ENCODE assay signal across 20 cellular contexts in genomic region chr1:170669586-170670332, GRCh38. TPM values are rescaled to one million over a fixed set of nuclear protein-coding genes. Genes with fewer than 3 reads are reported as not detected.
A peak's percentile ranks its signal among the peaks of the same experiment; 100 is the strongest.
DNase-seq lines count a peak whose midpoint lies in the region; ATAC-seq, FAIRE-seq and TF ChIP-seq lines count a peak whose summit lies in the region.
"Had no signal": no experiment of that assay in that cellular context is flagged by ENCODE, and none has a peak within 500 bp of the region (broad histone marks: within the 10 kb centered on the region; RNA-seq: fewer than 3 reads in every experiment).

No MANE protein-coding gene starts in this region.

- intact Hi-C loops in HepG2 (cut with micrococcal nuclease; ENCODE audit: unreplicated experiment) = no loop called here

- no CpG with 5 or more reads among the region's 21 CpGs for WGBS in mesendoderm (ENCODE audit: extremely low coverage, insufficient coverage, low lambda C conversion rate)
- WGBS in HepG2 (ENCODE audit: low lambda C conversion rate) = 34% methylated on average over 21 of the region's 21 CpGs

- no peak for TF ChIP-seq RAD21 in HepG2 (CRISPR knock-in tag; IDR thresholded peaks at IDR 0.05)

- no peaks in the 10 kb centered on the region for H3K36me3 Mint-ChIP-seq in GM23338 (ENCODE audit: low read depth)
- H3K36me3 Mint-ChIP-seq in brain = peaks cover 18% of the 10 kb centered on the region
- H3K36me3 Mint-ChIP-seq: stimulated activated memory B cell treated with anti-CD40 and anti-IgM and Interleukin-4, amounts not matched to agents 10 μg/mL and 1 μg/mL and 100 μg/mL, for 72 hours had no signal

- H3K27ac ChIP-seq in GM23338 (ENCODE audit: low read depth) (no peak overlapping the region), mesendoderm (ENCODE audit: low read depth, low read length) (no peak overlapping the region), subcutaneous abdominal adipose tissue (ENCODE audit: low read depth, low read length) (peak overlapping the region; percentile 61), HepG2 (ENCODE audit: extremely low read length, insufficient read depth, low read length) (no peak overlapping the region)
- H3K27ac ChIP-seq: upper lobe of left lung had no signal

- H3K9me3 Mint-ChIP-seq in GM23338 (peaks cover 5% of the 10 kb centered on the region; the same call in 1 of the 3 replicates), brain (peaks cover 0 to 22% (median 3%) of the 10 kb centered on the region in 5 experiments)
- H3K9me3 Mint-ChIP-seq: stimulated activated memory B cell treated with anti-CD40 and anti-IgM and Interleukin-4, amounts not matched to agents 10 μg/mL and 1 μg/mL and 100 μg/mL, for 72 hours had no signal

- H3K9ac ChIP-seq in mesendoderm (ENCODE audit: low read length) (no peak overlapping the region), subcutaneous abdominal adipose tissue (ENCODE audit: low read length in 5 of 5) (peak overlapping the region in 1 of 5 donors; percentile 58), HepG2 (ENCODE audit: insufficient read depth, low read depth, low read length) (no peak overlapping the region)

- H3K79me1 ChIP-seq in mesendoderm (ENCODE audit: low read length) = no peaks in the 10 kb centered on the region

- DNase-seq in GM23338 (ENCODE audit: low spot score) (peak; percentile 44), mesendoderm (peak; percentile 7), AG08395 (ENCODE audit: low spot score) (no peak), HepG2 (ENCODE audit: low spot score) (no peak), germinal center (ENCODE audit: low spot score) (no peak)
- DNase-seq: activated CD4-positive, alpha-beta T cell treated with anti-CD3 and anti-CD28 coated beads, Interleukin-2, amount 10 ng/mL, durations not matched to agents 24 days and 14 days; activated naive CD4-positive, alpha-beta T cell treated with anti-CD3 and anti-CD28 coated beads, Interleukin-2, amount 50 U/mL, for 16 hours; COR-L47; dermis blood vessel endothelial cell; EL; glutamatergic neuron; HCEC 1CT; KG1; NCI-H1048; NCI-H524 treated with DMSO at 0.1 percent for 48 hours had no signal

- H2AFZ ChIP-seq in GM23338 = no peak overlapping the region
- no peak overlapping the region for H2AFZ ChIP-seq in HepG2 (ENCODE audit: low read length)

- H3K9me3 ChIP-seq in subcutaneous abdominal adipose tissue (ENCODE audit: control insufficient read depth in 5 of 5, low read length in 5 of 5) (no peaks in the 10 kb centered on the region), HepG2 (ENCODE audit: low read length) (no peaks in the 10 kb centered on the region)
- H3K9me3 ChIP-seq: upper lobe of left lung had no signal

- no peaks in the 10 kb centered on the region for H3K79me2 ChIP-seq in GM23338 (replicated peaks; ENCODE audit: insufficient read depth)
- H3K79me2 ChIP-seq in mesendoderm (ENCODE audit: control insufficient read depth, insufficient read depth, low read length) = no peaks in the 10 kb centered on the region
- H3K79me2 ChIP-seq in HepG2 (ENCODE audit: insufficient read depth, low read length) = no peaks in the 10 kb centered on the region

- H3K4me1 Mint-ChIP-seq in GM23338 (peaks cover 51% of the 10 kb centered on the region), brain (peaks cover 54% of the 10 kb centered on the region)

- FAIRE-seq in HepG2 (lab: Jason Lieb, UNC) = no peak
- FAIRE-seq: GM19239 had no signal

- H2BK15ac ChIP-seq in mesendoderm (replicated peaks; ENCODE audit: low read depth) = no peak overlapping the region

- H2BK5ac ChIP-seq in mesendoderm (ENCODE audit: low read length) = no peak overlapping the region

- no TSS peak for BruUV-seq in HepG2 (replicated peaks; lab: Mats Ljungman, UMichigan)

- H3K27ac Mint-ChIP-seq in GM23338 (no peak overlapping the region), brain (peak overlapping the region in 3 of 5 experiments; percentile 36 to 96 (median 66))
- H3K27ac Mint-ChIP-seq: activated CD4-positive, alpha-beta T cell treated with anti-CD3 and anti-CD28 coated beads, Interleukin-2, amount 10 ng/mL, durations not matched to agents 24 days and 14 days; stimulated activated memory B cell treated with anti-CD40 and anti-IgM and Interleukin-4, amounts not matched to agents 10 μg/mL and 1 μg/mL and 100 μg/mL, for 72 hours had no signal

- H3K4me3 ChIP-seq in GM23338 (peak overlapping the region; percentile 49), mesendoderm (ENCODE audit: low read length) (no peak overlapping the region), subcutaneous abdominal adipose tissue (ENCODE audit: low read depth in 1 of 5, low read length in 5 of 5) (peak overlapping the region; percentile 19 to 78 (median 56)), HepG2 (replicated peaks in 1 of 3; ENCODE audit: insufficient read depth in 1 of 3, low read depth in 2 of 3, low read length in 3 of 3) (no peak overlapping the region)
- H3K4me3 ChIP-seq: upper lobe of left lung had no signal

- H3K56ac ChIP-seq in mesendoderm (ENCODE audit: low read length) = no peak overlapping the region

- H3K18ac ChIP-seq in mesendoderm (ENCODE audit: low read length) = no peak overlapping the region

- H2BK120ac ChIP-seq in mesendoderm (ENCODE audit: low read depth, low read length) = no peak overlapping the region

- CTCF ChIA-PET in HepG2 (lab: Yijun Ruan, JAX; ENCODE audit: low intra/inter-chr PET ratio, low total read pairs) = no interaction called here

- H3K36me3 ChIP-seq in GM23338 (ENCODE audit: insufficient read depth) = no peaks in the 10 kb centered on the region
- H3K36me3 ChIP-seq in mesendoderm (ENCODE audit: control insufficient read depth, insufficient read depth, low read length) = no peaks in the 10 kb centered on the region
- H3K36me3 ChIP-seq in subcutaneous abdominal adipose tissue (ENCODE audit: control insufficient read depth in 5 of 5, insufficient read depth in 5 of 5, low read length in 5 of 5) = peaks cover 0 to 3% (median 0%) of the 10 kb centered on the region in 5 donors
- H3K36me3 ChIP-seq in HepG2 (replicated peaks in 1 of 2; ENCODE audit: control insufficient read depth in 1 of 2, insufficient read depth in 2 of 2, low read length in 2 of 2) = no peaks in the 10 kb centered on the region
- H3K36me3 ChIP-seq: upper lobe of left lung had no signal

- in situ Hi-C loops in HepG2 (cut with HindIII; ENCODE audit: extremely low pct_ligation_motif_present, low pct_unique_long_range_greater_than_20kb) = no loop called here

- no peak overlapping the region for H4K5ac ChIP-seq in mesendoderm (ENCODE audit: low read length)

- peak overlapping the region; percentile 52 for H3K4me3 Mint-ChIP-seq in GM23338
- H3K4me3 Mint-ChIP-seq in brain = peak overlapping the region in 4 of 5 experiments; percentile 9 to 86 (median 79)
- H3K4me3 Mint-ChIP-seq: activated CD4-positive, alpha-beta T cell treated with anti-CD3 and anti-CD28 coated beads, Interleukin-2, amount 10 ng/mL, durations not matched to agents 24 days and 14 days; stimulated activated memory B cell treated with anti-CD40 and anti-IgM and Interleukin-4, amounts not matched to agents 10 μg/mL and 1 μg/mL and 100 μg/mL, for 72 hours had no signal

- peak overlapping the region; percentile 71 for H3K4me2 ChIP-seq in GM23338
- H3K4me2 ChIP-seq in mesendoderm (ENCODE audit: low read length) = no peak overlapping the region
- H3K4me2 ChIP-seq in HepG2 (ENCODE audit: low read depth, low read length) = no peak overlapping the region

- H4K8ac ChIP-seq in mesendoderm (ENCODE audit: low read depth, low read length) = no peak overlapping the region

- no peak overlapping the region for H3K23ac ChIP-seq in mesendoderm (ENCODE audit: low read length)

- no peak overlapping the region for H2AK5ac ChIP-seq in mesendoderm (ENCODE audit: low read length)

- ATAC-seq in GM23338 = no peak
- ATAC-seq in HepG2 = no peak
- ATAC-seq: stimulated activated memory B cell treated with anti-CD40 and anti-IgM and Interleukin-4, amounts not matched to agents 10 μg/mL and 1 μg/mL and 100 μg/mL, for 72 hours had no signal

- H4K20me1 ChIP-seq in GM23338 (replicated peaks; ENCODE audit: insufficient read depth) = peaks cover 22% of the 10 kb centered on the region
- H4K20me1 ChIP-seq in HepG2 (ENCODE audit: insufficient read depth, low read length) = no peaks in the 10 kb centered on the region

- POLR2A ChIA-PET in HepG2 (lab: Yijun Ruan, JAX) = no interaction called here

- H3K4ac ChIP-seq in mesendoderm (ENCODE audit: low read depth, low read length) = no peak overlapping the region

- no peak for TF ChIP-seq POLR2A in HepG2 (IDR thresholded peaks at IDR 0.05; ENCODE audit: insufficient read depth in 1 of 2, low read depth in 2 of 2, low read length in 2 of 2)

- H3K4me1 ChIP-seq in GM23338 (ENCODE audit: insufficient read depth) (peaks cover 51% of the 10 kb centered on the region), mesendoderm (ENCODE audit: control insufficient read depth, low read depth, low read length) (peaks cover 2% of the 10 kb centered on the region), subcutaneous abdominal adipose tissue (ENCODE audit: control insufficient read depth in 5 of 5, insufficient read depth in 5 of 5, low read length in 5 of 5) (peaks cover 3 to 36% (median 14%) of the 10 kb centered on the region in 5 donors), HepG2 (ENCODE audit: insufficient read depth, low read length) (no peaks in the 10 kb centered on the region)

- TF ChIP-seq CTCF in GM23338 (conservative IDR thresholded peaks at IDR 0.05; ENCODE audit: low read depth in 2 of 2) = no peak
- no peak for TF ChIP-seq CTCF in brain (conservative IDR thresholded peaks at IDR 0.05)
- no peak for TF ChIP-seq CTCF in HepG2 (CRISPR knock-in tag; IDR thresholded peaks at IDR 0.05)

- TF ChIP-seq EP300 in HepG2 (IDR thresholded peaks at IDR 0.05; ENCODE audit: low read depth in 2 of 2, low read length in 2 of 2) (no peak), HepG2 (CRISPR knock-in tag; IDR thresholded peaks at IDR 0.05; ENCODE audit: borderline replicate concordance) (no peak)

- H3K27me3 Mint-ChIP-seq in GM23338 (ENCODE audit: insufficient read depth, low read depth, poor library complexity) (peaks cover 70% of the 10 kb centered on the region), brain (peaks cover 97% of the 10 kb centered on the region)

- H3K9me2 ChIP-seq in GM23338 (ENCODE audit: insufficient read depth) = no peaks in the 10 kb centered on the region

- peaks cover 12% of the 10 kb centered on the region for H3F3A ChIP-seq in GM23338 (replicated peaks; ENCODE audit: low read depth)

- peaks cover 84% of the 10 kb centered on the region for H3K27me3 ChIP-seq in GM23338 (ENCODE audit: insufficient read depth)
- peaks cover 60% of the 10 kb centered on the region for H3K27me3 ChIP-seq in mesendoderm (ENCODE audit: insufficient read depth, low read length, poor library complexity)
- H3K27me3 ChIP-seq in subcutaneous abdominal adipose tissue (ENCODE audit: control insufficient read depth in 5 of 5, insufficient read depth in 4 of 5, low read length in 5 of 5) = peaks cover 28 to 63% (median 49%) of the 10 kb centered on the region in 5 donors
- H3K27me3 ChIP-seq in HepG2 (ENCODE audit: control insufficient read depth in 1 of 2, insufficient read depth in 2 of 2, low read length in 2 of 2) = peaks cover 2 to 57% of the 10 kb centered on the region in 2 experiments; a peak in 4 of 5 replicates

RNA-seq across cellular contexts. Expression of gene PRRX1, which starts 5.8 kb away (rescaled TPM):
- not detected in 2 replicates for total RNA-seq in GM23338 (2014; rRNA removed; shearing (Covaris generic))
- 0.58 TPM in 1 of 2 replicates, not detected in the other for polyA plus RNA-seq in GM23338 (2016; fragmentation: Nextera tagmentation; extraction: Ambion mirVana)
- 2.5 TPM for polyA plus RNA-seq in brain (ENCODE audit: insufficient read depth, low read depth, low replicate concordance)
- polyA plus RNA-seq in mesendoderm (2013, experiment 1 of 2) = 0.08 TPM
- polyA plus RNA-seq in mesendoderm (2013, experiment 2 of 2) = 0.14 TPM
- total RNA-seq in HepG2 (2016; rRNA removed; fragmentation: Illumina TruSeq; extraction: Trizol) = not detected in 2 replicates
- total RNA-seq in HepG2 (2016; cell fraction: cytosol; rRNA removed; fragmentation: Illumina TruSeq; extraction: Trizol; ENCODE audit: low read depth) = not detected in 2 replicates
- total RNA-seq in HepG2 (2016; cell fraction: insoluble cytoplasmic fraction; rRNA removed; fragmentation: Illumina TruSeq; extraction: Trizol) = not detected in 2 replicates
- total RNA-seq in HepG2 (2016; cell fraction: membrane; rRNA removed; fragmentation: Illumina TruSeq; extraction: Trizol) = not detected in 2 replicates
- not detected in 2 replicates for total RNA-seq in HepG2 (2016; cell fraction: nucleus; rRNA removed; fragmentation: Illumina TruSeq; extraction: Trizol)
- polyA plus RNA-seq in HepG2 (2011; rRNA removed) = not detected in 2 replicates
- not detected in 2 replicates for polyA plus RNA-seq in HepG2 (2011; cell fraction: cytosol; rRNA removed)
- not detected in 2 replicates for polyA plus RNA-seq in HepG2 (2011; cell fraction: nucleus; rRNA removed)
- not detected in 2 replicates for polyA plus RNA-seq in HepG2 (2012)
- not detected in 2 replicates for polyA plus RNA-seq in HepG2 (2016; cell fraction: cytosol; fragmentation: Illumina TruSeq; extraction: Trizol; ENCODE audit: low read depth)
- not detected in 2 replicates for polyA plus RNA-seq in HepG2 (2016; cell fraction: insoluble cytoplasmic fraction; fragmentation: Illumina TruSeq; extraction: Trizol; ENCODE audit: low read depth)
- not detected in 2 replicates for polyA plus RNA-seq in HepG2 (2016; cell fraction: membrane; fragmentation: Illumina TruSeq; extraction: Trizol; ENCODE audit: low read depth)
- polyA plus RNA-seq in HepG2 (2016; cell fraction: nucleus; fragmentation: Illumina TruSeq; extraction: Trizol; ENCODE audit: insufficient read depth, low read depth) = not detected in 2 replicates
- not detected in 2 replicates for polyA minus RNA-seq in HepG2 (2011; rRNA and poly(A)+ RNA removed; ENCODE audit: low replicate concordance)
- polyA minus RNA-seq in HepG2 (2011; cell fraction: cytosol; rRNA and poly(A)+ RNA removed) = not detected in 2 replicates
- not detected in 2 replicates for polyA minus RNA-seq in HepG2 (2011; cell fraction: nucleus; rRNA and poly(A)+ RNA removed)
- total RNA-seq: activated CD4-positive, alpha-beta T cell treated with anti-CD3 and anti-CD28 coated beads, Interleukin-2, amount 10 ng/mL, durations not matched to agents 24 days and 14 days had no signal

Comparison
In these comparisons a context has a peak if more than half of its experiments do, and no peak if none do; other contexts are left out.
1. DNase-seq: peak in GM23338 (single experiment) and mesendoderm (single experiment); none in AG08395 (single experiment), HepG2 (single experiment) and germinal center (single experiment).
2. H3K4me3 ChIP-seq: peak in GM23338 (single experiment) and subcutaneous abdominal adipose tissue (5 of 5); none in mesendoderm (single experiment) and HepG2 (0 of 3).